ENCODE assay signal across 8 cellular contexts in genomic region chr11:107457558-107458271, GRCh38.
DNase-seq lines count a peak whose midpoint lies in the region; ATAC-seq and TF ChIP-seq lines count a peak whose summit lies in the region.

TSS of gene CWF19L2 (minus strand) at chr11:107457825. CDS start at chr11:107457816, 9 bp downstream.

- TF ChIP-seq POLR2A in GM19193 (IDR thresholded peaks at IDR 0.05; ENCODE audit: extremely low read depth, insufficient read depth, insufficient read length) = peak; percentile 85

- peak; percentile 87 to 88 for DNase-seq in AML-193 (lab: John Stamatoyannopoulos, UW)
- DNase-seq in NCI-H510A treated with DMSO at 0.1 percent for 48 hours (lab: John Stamatoyannopoulos, UW) = peak; percentile 95
- peak; percentile 74 to 76 for DNase-seq in activated CD4-positive, alpha-beta T cell treated with anti-CD3 and anti-CD28 coated beads for 24 hours (ENCODE audit: low read depth in 2 of 2)
- peak; percentile 97 for DNase-seq in choroid plexus epithelial cell (ENCODE audit: low read depth)
- DNase-seq in kidney glomerular epithelial cell (lab: John Stamatoyannopoulos, UW) = peak; percentile 96
- peak; percentile 65 to 75 for DNase-seq in stimulated activated CD4-positive, alpha-beta T cell treated with anti-CD3 and anti-CD28 coated beads, Interleukin-1b, Interleukin-23, amount 100 ng/mL, for 1 hour (ENCODE audit: low read depth in 2 of 2)

- ATAC-seq in HG03439 (IDR thresholded peaks at IDR 0.05; ENCODE audit: unreplicated experiment) = peak; percentile 96

- peak within 1 kb of the TSS; percentile 86 for H3K4me3 ChIP-seq in choroid plexus epithelial cell (ENCODE audit: low read depth, low read length)

- TF ChIP-seq CTCF in choroid plexus epithelial cell (conservative IDR thresholded peaks at IDR 0.05; ENCODE audit: low read depth, low read length) = peak; percentile 9

Comparison
In these comparisons a context has a peak if more than half of its experiments do, and no peak if none do; other contexts are left out.
1. Peak in every context shown above with its lines: DNase-seq, ATAC-seq and H3K4me3 ChIP-seq.